Comparison of ENCODE assay signal across 7 cellular contexts in the genomic region with DNA sequence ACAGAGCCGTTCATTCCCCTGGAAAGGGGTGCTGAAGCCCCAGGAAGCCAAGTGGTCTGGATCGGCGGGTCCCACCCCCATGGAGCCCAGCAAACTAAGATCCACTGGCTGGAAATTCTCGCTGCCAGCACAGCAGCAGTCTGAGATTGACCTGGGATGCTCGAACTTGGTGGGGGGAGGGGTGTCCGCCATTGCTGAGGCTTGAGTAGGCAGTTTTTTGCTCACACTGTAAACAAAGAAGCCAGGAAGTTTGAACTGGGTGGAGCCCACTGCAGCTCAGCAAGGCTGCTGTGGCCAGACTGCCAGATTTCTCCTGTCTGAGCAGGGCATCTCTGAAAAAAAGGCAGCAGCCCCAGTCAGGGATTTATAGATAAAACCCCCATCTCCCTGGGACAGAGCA.
DNase-seq lines count a peak whose midpoint lies in the region; ATAC-seq, FAIRE-seq and TF ChIP-seq lines count a peak whose summit lies in the region.
"Not testable (repeated sequence)": the region's sequence is repeated elsewhere in the genome, so short reads cannot be mapped to it uniquely, and the experiment has no call there.

No MANE protein-coding gene starts in this region.

- TF ChIP-seq POLR2A in HepG2 (IDR thresholded peaks at IDR 0.05; ENCODE audit: insufficient read depth in 1 of 2, low read depth in 2 of 2, low read length in 2 of 2) = not testable (repeated sequence)

- POLR2A ChIA-PET in HepG2 (lab: Yijun Ruan, JAX) = interaction anchor here (1.2 kb wide), 2 partner anchors 9 to 23 kb away, joined by 3 to 7 read pairs; no protein-coding TSS in a partner anchor

- H3K27ac ChIP-seq in VCaP = peak overlapping the region; percentile 33; the same call in 1 of the 2 replicates
- H3K27ac ChIP-seq in HepG2 (ENCODE audit: extremely low read length, insufficient read depth, low read length) = peak overlapping the region; percentile 33

- TF ChIP-seq EP300 in HepG2 (IDR thresholded peaks at IDR 0.05; ENCODE audit: low read depth in 2 of 2, low read length in 2 of 2) = 0 out of 4 replicates have a peak, but pooled peaks of 1 of the 2 experiments have one; percentile 35
- TF ChIP-seq EP300 in HepG2 (CRISPR knock-in tag; IDR thresholded peaks at IDR 0.05; ENCODE audit: borderline replicate concordance) = not testable (repeated sequence)

- peaks cover 13% of the 10 kb centered on the region for H3K9me3 ChIP-seq in HepG2 (ENCODE audit: low read length)

- H2AFZ ChIP-seq in HepG2 (ENCODE audit: low read length) = not testable (repeated sequence)

- DNase-seq in EH (ENCODE audit: low read depth) = peak; percentile 51
- peak; percentile 63 for DNase-seq in HT-29 (ENCODE audit: low spot score)
- DNase-seq in NCI-H510A treated with DMSO at 0.1 percent for 48 hours (lab: John Stamatoyannopoulos, UW) = peak; percentile 6
- DNase-seq in choroid plexus epithelial cell (ENCODE audit: low read depth) = peak; percentile 58
- DNase-seq in fibroblast of pulmonary artery (ENCODE audit: low read depth) = peak; percentile 16
- DNase-seq in HepG2 (ENCODE audit: low spot score) = peak; percentile 71

- not testable (repeated sequence) for H3K9ac ChIP-seq in HepG2 (ENCODE audit: insufficient read depth, low read depth, low read length)

- in situ Hi-C loops in HepG2 (cut with HindIII; ENCODE audit: extremely low pct_ligation_motif_present, low pct_unique_long_range_greater_than_20kb) = not testable (repeated sequence)

- H3K79me2 ChIP-seq in HepG2 (ENCODE audit: insufficient read depth, low read length) = not testable (repeated sequence)

- TF ChIP-seq RAD21 in HepG2 (CRISPR knock-in tag; IDR thresholded peaks at IDR 0.05) = not testable (repeated sequence)

- H3K4me2 ChIP-seq in HepG2 (ENCODE audit: low read depth, low read length) = peak overlapping the region; percentile 12; the same call in 1 of the 2 replicates

- not testable (repeated sequence) for H3K4me3 ChIP-seq in choroid plexus epithelial cell (ENCODE audit: low read depth, low read length); fibroblast of pulmonary artery (replicated peaks; ENCODE audit: low read depth, low read length); HepG2 (replicated peaks in 1 of 3; ENCODE audit: insufficient read depth in 1 of 3, low read depth in 2 of 3, low read length in 3 of 3)

- not testable (repeated sequence) for BruUV-seq in HepG2 (replicated peaks; lab: Mats Ljungman, UMichigan)

- intact Hi-C loops in HepG2 (cut with micrococcal nuclease; ENCODE audit: unreplicated experiment) = not testable (repeated sequence)

- H3K27me3 ChIP-seq in HepG2 (ENCODE audit: control insufficient read depth in 1 of 2, insufficient read depth in 2 of 2, low read length in 2 of 2) = not testable (repeated sequence)

- H3K36me3 ChIP-seq in HepG2 (replicated peaks in 1 of 2; ENCODE audit: control insufficient read depth in 1 of 2, insufficient read depth in 2 of 2, low read length in 2 of 2) = not testable (repeated sequence)

- CTCF ChIA-PET in HepG2 (lab: Yijun Ruan, JAX; ENCODE audit: low intra/inter-chr PET ratio, low total read pairs) = not testable (repeated sequence)

- FAIRE-seq in HepG2 (lab: Jason Lieb, UNC) = not testable (repeated sequence)

- WGBS in HepG2 (ENCODE audit: low lambda C conversion rate) = 49% methylated on average over 5 of the region's 6 CpGs

- not testable (repeated sequence) for H4K20me1 ChIP-seq in HepG2 (ENCODE audit: insufficient read depth, low read length)

- peaks cover 33% of the 10 kb centered on the region for H3K4me1 ChIP-seq in HepG2 (ENCODE audit: insufficient read depth, low read length)

- ATAC-seq in HepG2 = peak; percentile 59

- TF ChIP-seq CTCF in VCaP (conservative IDR thresholded peaks at IDR 0.05); choroid plexus epithelial cell (conservative IDR thresholded peaks at IDR 0.05; ENCODE audit: low read depth, low read length); fibroblast of pulmonary artery (IDR thresholded peaks at IDR 0.05; ENCODE audit: low read length, missing control alignments); HepG2 (CRISPR knock-in tag; IDR thresholded peaks at IDR 0.05): not testable (repeated sequence)

TF ChIP-seq in HepG2, 621 proteins besides CTCF, POLR2A, EP300 and RAD21 (continues in another document):
- TF ChIP-seq KAT8 (CRISPR knock-in tag; IDR thresholded peaks at IDR 0.05) (peak; percentile 79; the same call in 1 of the 2 replicates), FOXP1 (CRISPR knock-in tag; IDR thresholded peaks at IDR 0.05) (peak; percentile 62), FOSL2 (CRISPR knock-in tag; IDR thresholded peaks at IDR 0.05) (peak; percentile 51), SP5 (CRISPR knock-in tag; IDR thresholded peaks at IDR 0.05; ENCODE audit: borderline replicate concordance, low read depth) (peak; percentile 63; the same call in 1 of the 2 replicates), DMAP1 (CRISPR knock-in tag; IDR thresholded peaks at IDR 0.05) (0 out of 2 replicates have a peak, but pooled peaks have one; percentile 27), ZBTB38 (CRISPR knock-in tag; IDR thresholded peaks at IDR 0.05) (0 out of 2 replicates have a peak, but pooled peaks have one; percentile 13), ELF1 (CRISPR knock-in tag; IDR thresholded peaks at IDR 0.05) (0 out of 2 replicates have a peak, but pooled peaks have one; percentile 45)
- not testable (repeated sequence) for TF ChIP-seq FOXP1 (IDR thresholded peaks at IDR 0.05)
- TF ChIP-seq, protein P1, sequence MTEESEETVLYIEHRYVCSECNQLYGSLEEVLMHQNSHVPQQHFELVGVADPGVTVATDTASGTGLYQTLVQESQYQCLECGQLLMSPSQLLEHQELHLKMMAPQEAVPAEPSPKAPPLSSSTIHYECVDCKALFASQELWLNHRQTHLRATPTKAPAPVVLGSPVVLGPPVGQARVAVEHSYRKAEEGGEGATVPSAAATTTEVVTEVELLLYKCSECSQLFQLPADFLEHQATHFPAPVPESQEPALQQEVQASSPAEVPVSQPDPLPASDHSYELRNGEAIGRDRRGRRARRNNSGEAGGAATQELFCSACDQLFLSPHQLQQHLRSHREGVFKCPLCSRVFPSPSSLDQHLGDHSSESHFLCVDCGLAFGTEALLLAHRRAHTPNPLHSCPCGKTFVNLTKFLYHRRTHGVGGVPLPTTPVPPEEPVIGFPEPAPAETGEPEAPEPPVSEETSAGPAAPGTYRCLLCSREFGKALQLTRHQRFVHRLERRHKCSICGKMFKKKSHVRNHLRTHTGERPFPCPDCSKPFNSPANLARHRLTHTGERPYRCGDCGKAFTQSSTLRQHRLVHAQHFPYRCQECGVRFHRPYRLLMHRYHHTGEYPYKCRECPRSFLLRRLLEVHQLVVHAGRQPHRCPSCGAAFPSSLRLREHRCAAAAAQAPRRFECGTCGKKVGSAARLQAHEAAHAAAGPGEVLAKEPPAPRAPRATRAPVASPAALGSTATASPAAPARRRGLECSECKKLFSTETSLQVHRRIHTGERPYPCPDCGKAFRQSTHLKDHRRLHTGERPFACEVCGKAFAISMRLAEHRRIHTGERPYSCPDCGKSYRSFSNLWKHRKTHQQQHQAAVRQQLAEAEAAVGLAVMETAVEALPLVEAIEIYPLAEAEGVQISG (CRISPR knock-in tag; IDR thresholded peaks at IDR 0.05) = peak; percentile 18; the same call in 1 of the 2 replicates
- TF ChIP-seq, protein P2, sequence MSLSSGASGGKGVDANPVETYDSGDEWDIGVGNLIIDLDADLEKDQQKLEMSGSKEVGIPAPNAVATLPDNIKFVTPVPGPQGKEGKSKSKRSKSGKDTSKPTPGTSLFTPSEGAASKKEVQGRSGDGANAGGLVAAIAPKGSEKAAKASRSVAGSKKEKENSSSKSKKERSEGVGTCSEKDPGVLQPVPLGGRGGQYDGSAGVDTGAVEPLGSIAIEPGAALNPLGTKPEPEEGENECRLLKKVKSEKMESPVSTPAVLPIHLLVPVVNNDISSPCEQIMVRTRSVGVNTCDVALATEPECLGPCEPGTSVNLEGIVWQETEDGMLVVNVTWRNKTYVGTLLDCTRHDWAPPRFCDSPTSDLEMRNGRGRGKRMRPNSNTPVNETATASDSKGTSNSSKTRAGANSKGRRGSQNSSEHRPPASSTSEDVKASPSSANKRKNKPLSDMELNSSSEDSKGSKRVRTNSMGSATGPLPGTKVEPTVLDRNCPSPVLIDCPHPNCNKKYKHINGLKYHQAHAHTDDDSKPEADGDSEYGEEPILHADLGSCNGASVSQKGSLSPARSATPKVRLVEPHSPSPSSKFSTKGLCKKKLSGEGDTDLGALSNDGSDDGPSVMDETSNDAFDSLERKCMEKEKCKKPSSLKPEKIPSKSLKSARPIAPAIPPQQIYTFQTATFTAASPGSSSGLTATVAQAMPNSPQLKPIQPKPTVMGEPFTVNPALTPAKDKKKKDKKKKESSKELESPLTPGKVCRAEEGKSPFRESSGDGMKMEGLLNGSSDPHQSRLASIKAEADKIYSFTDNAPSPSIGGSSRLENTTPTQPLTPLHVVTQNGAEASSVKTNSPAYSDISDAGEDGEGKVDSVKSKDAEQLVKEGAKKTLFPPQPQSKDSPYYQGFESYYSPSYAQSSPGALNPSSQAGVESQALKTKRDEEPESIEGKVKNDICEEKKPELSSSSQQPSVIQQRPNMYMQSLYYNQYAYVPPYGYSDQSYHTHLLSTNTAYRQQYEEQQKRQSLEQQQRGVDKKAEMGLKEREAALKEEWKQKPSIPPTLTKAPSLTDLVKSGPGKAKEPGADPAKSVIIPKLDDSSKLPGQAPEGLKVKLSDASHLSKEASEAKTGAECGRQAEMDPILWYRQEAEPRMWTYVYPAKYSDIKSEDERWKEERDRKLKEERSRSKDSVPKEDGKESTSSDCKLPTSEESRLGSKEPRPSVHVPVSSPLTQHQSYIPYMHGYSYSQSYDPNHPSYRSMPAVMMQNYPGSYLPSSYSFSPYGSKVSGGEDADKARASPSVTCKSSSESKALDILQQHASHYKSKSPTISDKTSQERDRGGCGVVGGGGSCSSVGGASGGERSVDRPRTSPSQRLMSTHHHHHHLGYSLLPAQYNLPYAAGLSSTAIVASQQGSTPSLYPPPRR (CRISPR knock-in tag; IDR thresholded peaks at IDR 0.05; ENCODE audit: borderline replicate concordance) = peak; percentile 72; the same call in 1 of the 2 replicates
- TF ChIP-seq, protein P3, sequence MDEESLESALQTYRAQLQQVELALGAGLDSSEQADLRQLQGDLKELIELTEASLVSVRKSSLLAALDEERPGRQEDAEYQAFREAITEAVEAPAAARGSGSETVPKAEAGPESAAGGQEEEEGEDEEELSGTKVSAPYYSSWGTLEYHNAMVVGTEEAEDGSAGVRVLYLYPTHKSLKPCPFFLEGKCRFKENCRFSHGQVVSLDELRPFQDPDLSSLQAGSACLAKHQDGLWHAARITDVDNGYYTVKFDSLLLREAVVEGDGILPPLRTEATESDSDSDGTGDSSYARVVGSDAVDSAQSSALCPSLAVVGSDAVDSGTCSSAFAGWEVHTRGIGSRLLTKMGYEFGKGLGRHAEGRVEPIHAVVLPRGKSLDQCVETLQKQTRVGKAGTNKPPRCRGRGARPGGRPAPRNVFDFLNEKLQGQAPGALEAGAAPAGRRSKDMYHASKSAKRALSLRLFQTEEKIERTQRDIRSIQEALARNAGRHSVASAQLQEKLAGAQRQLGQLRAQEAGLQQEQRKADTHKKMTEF (CRISPR knock-in tag; IDR thresholded peaks at IDR 0.05) = 0 out of 2 replicates have a peak, but pooled peaks have one; percentile 29

Comparison
In these comparisons a context has a peak if more than half of its experiments do, and no peak if none do; other contexts are left out.
1. DNase-seq: peak in every context shown above with its lines; median percentile 71 in HepG2; 63 in HT-29; 58 in choroid plexus epithelial cell; 51 in EH; 16 in fibroblast of pulmonary artery; 6 in NCI-H510A treated with DMSO at 0.1 percent for 48 hours.